ENCODE assay signal across 1 cellular context in genomic region chr1:32351077-32351858, GRCh38.
TF ChIP-seq lines count a peak whose summit lies in the region.

No MANE protein-coding gene starts in this region.

TF ChIP-seq in K562, 482 proteins besides CTCF, POLR2A, EP300 and RAD21 (continued from another document and continues in another):
- TF ChIP-seq POLR3A (IDR thresholded peaks at IDR 0.05; ENCODE audit: borderline replicate concordance, extremely low read depth, insufficient read depth, insufficient read length) (no peak), CSDE1 (IDR thresholded peaks at IDR 0.05) (no peak; a peak in 1 of 4 replicates), PRDM10 (IDR thresholded peaks at IDR 0.05; ENCODE audit: partially characterized antibody) (no peak), CBX8 (IDR thresholded peaks at IDR 0.05; ENCODE audit: borderline replicate concordance, extremely low read depth, low read depth, low read length, poor library complexity, severe bottlenecking) (no peak), NCOR1 (IDR thresholded peaks at IDR 0.05) (peak; percentile 19; the same call in 1 of the 2 replicates), PCBP1 (IDR thresholded peaks at IDR 0.05; ENCODE audit: low read depth, low read length, poor library complexity, severe bottlenecking) (no peak), LARP7 (IDR thresholded peaks at IDR 0.05) (peak; percentile 79; the same call in 1 of the 2 replicates), BRD4 (IDR thresholded peaks at IDR 0.05) (peak; percentile 75), ZNF740 (CRISPR knock-in tag; IDR thresholded peaks at IDR 0.05) (no peak), ZNF740 (tag; IDR thresholded peaks at IDR 0.05) (no peak), THAP7 (CRISPR knock-in tag; IDR thresholded peaks at IDR 0.05) (peak; percentile 50; the same call in 1 of the 2 replicates), DIDO1 (tag; IDR thresholded peaks at IDR 0.05; ENCODE audit: low read depth) (no peak; the same call in none of the 2 replicates), HSF4 (CRISPR knock-in tag; IDR thresholded peaks at IDR 0.05; ENCODE audit: borderline replicate concordance) (no peak), ZBTB7A (IDR thresholded peaks at IDR 0.05; ENCODE audit: borderline replicate concordance, control insufficient read depth, low read depth, low read length) (peak; percentile 85), CREB5 (CRISPR knock-in tag; IDR thresholded peaks at IDR 0.05) (no peak), HDGF (IDR thresholded peaks at IDR 0.05) (no peak), TAF9B (IDR thresholded peaks at IDR 0.05; ENCODE audit: partially characterized antibody) (no peak), HOXB6 (CRISPR knock-in tag; IDR thresholded peaks at IDR 0.05; ENCODE audit: borderline replicate concordance) (no peak), HDAC2 (IDR thresholded peaks at IDR 0.05) (no peak; the same call in 1 of the 2 replicates), HOMEZ (CRISPR knock-in tag; IDR thresholded peaks at IDR 0.05) (no peak), CUX1 (CRISPR knock-in tag; IDR thresholded peaks at IDR 0.05) (no peak), SIRT6 (IDR thresholded peaks at IDR 0.05; ENCODE audit: low read depth, low read length) (no peak), TCFL5 (CRISPR knock-in tag; conservative IDR thresholded peaks at IDR 0.05) (0 out of 2 replicates have a peak, but pooled peaks have one; percentile 63), ATF7 (IDR thresholded peaks at IDR 0.05) (peak; percentile 59), SMAD1 (IDR thresholded peaks at IDR 0.05; ENCODE audit: low read depth, low read length, partially characterized antibody) (no peak), ZNF140 (CRISPR knock-in tag; IDR thresholded peaks at IDR 0.05) (no peak), ZNF507 (tag; conservative IDR thresholded peaks at IDR 0.05) (no peak), ZNF589 (CRISPR knock-in tag; IDR thresholded peaks at IDR 0.05; ENCODE audit: low read depth) (peak; percentile 79; the same call in 1 of the 2 replicates), NR3C1 (CRISPR knock-in tag; IDR thresholded peaks at IDR 0.05) (no peak), AFF1 (IDR thresholded peaks at IDR 0.05; ENCODE audit: low read depth in 1 of 2, partially characterized antibody in 2 of 2) (no peak), ADNP (tag; IDR thresholded peaks at IDR 0.05) (no peak)
